ENCODE assay signal across 11 cellular contexts in the genomic region with DNA sequence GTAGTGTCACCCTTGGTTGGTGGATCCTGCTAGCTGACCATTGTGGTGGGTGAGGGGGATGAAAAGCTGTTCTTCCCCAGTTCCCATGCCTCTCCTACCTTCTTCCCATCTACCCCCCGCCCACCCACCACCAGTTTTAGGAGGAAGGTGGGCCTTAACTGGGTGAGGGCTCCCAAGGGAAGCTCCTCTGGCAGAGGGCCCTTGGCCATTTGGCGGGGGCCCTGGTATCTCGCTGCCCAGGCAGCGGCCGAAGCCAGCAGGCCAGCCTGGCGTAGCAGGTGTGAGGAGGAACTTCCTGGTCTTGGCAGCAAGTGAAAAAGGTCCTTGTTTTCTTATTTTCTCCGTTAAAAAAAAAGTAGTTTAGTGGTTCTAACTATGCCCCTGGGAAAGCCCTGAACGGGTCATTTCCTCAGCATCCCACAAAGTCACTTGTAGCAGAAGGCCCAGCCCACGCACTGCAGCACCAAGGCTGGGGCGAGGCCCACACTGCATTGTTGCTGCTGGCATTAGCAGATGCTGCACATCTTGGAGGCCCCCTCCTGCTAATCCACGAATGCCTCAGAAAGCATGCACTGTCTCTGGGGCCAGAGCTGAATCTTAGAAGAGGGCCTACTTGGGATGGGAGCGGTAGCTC.
A peak's percentile ranks its signal among the peaks of the same experiment; 100 is the strongest.
DNase-seq lines count a peak whose midpoint lies in the region; ATAC-seq and TF ChIP-seq lines count a peak whose summit lies in the region.
"Had no signal": no experiment of that assay in that cellular context is flagged by ENCODE, and none has a peak within 500 bp of the region (broad histone marks: within the 10 kb centered on the region; RNA-seq: fewer than 3 reads in every experiment).

No MANE protein-coding gene starts in this region.

- H3K9ac ChIP-seq in adipocyte (ENCODE audit: low read length) = no peak overlapping the region

- CTCF ChIA-PET in naive thymus-derived CD4-positive, alpha-beta T cell (lab: Charles Lee) = interaction anchor here (0.6 kb wide), 1 partner anchor 260 kb away, joined by 3 read pairs; no protein-coding TSS in a partner anchor

- ATAC-seq in naive thymus-derived CD4-positive, alpha-beta T cell = no peak
- ATAC-seq in HG03521 (IDR thresholded peaks at IDR 0.05; ENCODE audit: unreplicated experiment) = no peak
- no peak for ATAC-seq in SK-N-SH treated with all-trans-retinoic acid at 6 μM for 48 hours
- ATAC-seq in GM21381 (IDR thresholded peaks at IDR 0.05; ENCODE audit: unreplicated experiment) = no peak

- peaks cover 55 to 88% (median 80%) of the 10 kb centered on the region in 7 donors for H3K4me1 Mint-ChIP-seq in naive thymus-derived CD4-positive, alpha-beta T cell

- H3K36me3 ChIP-seq in adipocyte (ENCODE audit: control insufficient read depth, insufficient read depth, low read length, severe bottlenecking) = no peaks in the 10 kb centered on the region
- no peaks in the 10 kb centered on the region for H3K36me3 ChIP-seq in naive thymus-derived CD4-positive, alpha-beta T cell (ENCODE audit: control insufficient read depth in 2 of 3, insufficient read depth in 3 of 3, low read length in 3 of 3)
- H3K36me3 ChIP-seq in thyroid gland = no peaks in the 10 kb centered on the region

- peaks cover 0 to 4% (median 0%) of the 10 kb centered on the region in 5 donors for H3K36me3 Mint-ChIP-seq in naive thymus-derived CD4-positive, alpha-beta T cell

- no peaks in the 10 kb centered on the region for H3K27me3 Mint-ChIP-seq in naive thymus-derived CD4-positive, alpha-beta T cell

- peaks cover 0 to 2% (median 0%) of the 10 kb centered on the region in 11 donors for H3K9me3 Mint-ChIP-seq in naive thymus-derived CD4-positive, alpha-beta T cell

- H3K27me3 ChIP-seq in adipocyte (replicated peaks; ENCODE audit: control insufficient read depth, insufficient read depth, low read length) (no peaks in the 10 kb centered on the region), thyroid gland (no peaks in the 10 kb centered on the region)
- H3K27me3 ChIP-seq in naive thymus-derived CD4-positive, alpha-beta T cell (ENCODE audit: control insufficient read depth in 2 of 2, insufficient read depth in 2 of 2, low read length in 2 of 2) = no peaks in the 10 kb centered on the region

- H3K4me3 ChIP-seq in adipocyte (ENCODE audit: low read length) = no peak overlapping the region
- H3K4me3 ChIP-seq in naive thymus-derived CD4-positive, alpha-beta T cell (ENCODE audit: low read length) = no peak overlapping the region
- no peak overlapping the region for H3K4me3 ChIP-seq in thyroid gland (replicated peaks in 1 of 3)
- H3K4me3 ChIP-seq: lung, SK-N-MC had no signal

- POLR2A ChIA-PET in naive thymus-derived CD4-positive, alpha-beta T cell (lab: Charles Lee) = no interaction called here

- no peak for TF ChIP-seq POLR2A in thyroid gland (IDR thresholded peaks at IDR 0.05)

- no peak overlapping the region for H3K27ac ChIP-seq in naive thymus-derived CD4-positive, alpha-beta T cell (ENCODE audit: low read depth, low read length)
- H3K27ac ChIP-seq in thyroid gland = peak overlapping the region in 2 of 3 donors; percentile 2 to 18
- H3K27ac ChIP-seq: SK-N-MC had no signal

- peak overlapping the region in 3 of 10 donors; percentile 18 to 38 (median 29) for H3K4me3 Mint-ChIP-seq in naive thymus-derived CD4-positive, alpha-beta T cell

- intact Hi-C loops in naive thymus-derived CD4-positive, alpha-beta T cell (cut with micrococcal nuclease) = loop anchor here in 1 of 2 donors (10.0 kb wide), 1 partner anchor 70 kb away; a partner anchor contains a TSS
- intact Hi-C loops in thyroid gland (cut with DNase I) = no loop called here

- H3K9me3 ChIP-seq in adipocyte (ENCODE audit: control insufficient read depth, low read length) (no peaks in the 10 kb centered on the region), thyroid gland (no peaks in the 10 kb centered on the region)
- H3K9me3 ChIP-seq in naive thymus-derived CD4-positive, alpha-beta T cell (ENCODE audit: control insufficient read depth in 2 of 3, low read length in 3 of 3) = no peaks in the 10 kb centered on the region

- 48 to 56% methylated on average over 12 of the region's 12 CpGs for WGBS in thyroid gland, 2 donors

- DNase-seq in stimulated activated CD4-positive, alpha-beta T cell treated with anti-CD3 and anti-CD28 coated beads, Interleukin-1b, Interleukin-23, amount 100 ng/mL, for 48 hours = peak; percentile 14
- no peak for DNase-seq in stimulated activated CD4-positive, alpha-beta T cell treated with anti-CD3 and anti-CD28 coated beads, Interleukin-4, amount 100 ng/mL, for 4 hours
- DNase-seq in adipocyte (ENCODE audit: low read depth) (peak; percentile 24), thyroid gland (peak; percentile 25 to 30)
- DNase-seq in naive thymus-derived CD4-positive, alpha-beta T cell = no peak
- DNase-seq: NCI-H524 treated with DMSO at 0.1 percent for 48 hours had no signal

- peaks cover 31% of the 10 kb centered on the region for H3K4me1 ChIP-seq in adipocyte (ENCODE audit: control insufficient read depth, insufficient read depth, low read length)
- H3K4me1 ChIP-seq in naive thymus-derived CD4-positive, alpha-beta T cell (ENCODE audit: control insufficient read depth in 2 of 2, insufficient read depth in 2 of 2, low read length in 2 of 2) = peaks cover 39 to 48% of the 10 kb centered on the region in 2 donors
- H3K4me1 ChIP-seq in thyroid gland = peaks cover 43 to 83% of the 10 kb centered on the region in 2 donors

- TF ChIP-seq CTCF in thyroid gland (IDR thresholded peaks at IDR 0.05) = no peak

- H3K27ac Mint-ChIP-seq in naive thymus-derived CD4-positive, alpha-beta T cell = peak overlapping the region in 7 of 9 donors; percentile 38 to 88 (median 57)

TF ChIP-seq in SK-N-SH treated with all-trans-retinoic acid at 6 μM for 48 hours, 23 proteins besides CTCF, POLR2A, EP300 and RAD21 (continues in another document):
- TF ChIP-seq ARNTL (CRISPR knock-in tag; IDR thresholded peaks at IDR 0.05; ENCODE audit: borderline replicate concordance, low read depth) (no peak), TOX (CRISPR knock-in tag; IDR thresholded peaks at IDR 0.05; ENCODE audit: borderline replicate concordance) (no peak), ZNF8 (CRISPR knock-in tag; IDR thresholded peaks at IDR 0.05) (no peak), ZNF70 (CRISPR knock-in tag; IDR thresholded peaks at IDR 0.05) (no peak), PPARA (CRISPR knock-in tag; IDR thresholded peaks at IDR 0.05; ENCODE audit: borderline replicate concordance) (no peak)
- TF ChIP-seq, protein P1, sequence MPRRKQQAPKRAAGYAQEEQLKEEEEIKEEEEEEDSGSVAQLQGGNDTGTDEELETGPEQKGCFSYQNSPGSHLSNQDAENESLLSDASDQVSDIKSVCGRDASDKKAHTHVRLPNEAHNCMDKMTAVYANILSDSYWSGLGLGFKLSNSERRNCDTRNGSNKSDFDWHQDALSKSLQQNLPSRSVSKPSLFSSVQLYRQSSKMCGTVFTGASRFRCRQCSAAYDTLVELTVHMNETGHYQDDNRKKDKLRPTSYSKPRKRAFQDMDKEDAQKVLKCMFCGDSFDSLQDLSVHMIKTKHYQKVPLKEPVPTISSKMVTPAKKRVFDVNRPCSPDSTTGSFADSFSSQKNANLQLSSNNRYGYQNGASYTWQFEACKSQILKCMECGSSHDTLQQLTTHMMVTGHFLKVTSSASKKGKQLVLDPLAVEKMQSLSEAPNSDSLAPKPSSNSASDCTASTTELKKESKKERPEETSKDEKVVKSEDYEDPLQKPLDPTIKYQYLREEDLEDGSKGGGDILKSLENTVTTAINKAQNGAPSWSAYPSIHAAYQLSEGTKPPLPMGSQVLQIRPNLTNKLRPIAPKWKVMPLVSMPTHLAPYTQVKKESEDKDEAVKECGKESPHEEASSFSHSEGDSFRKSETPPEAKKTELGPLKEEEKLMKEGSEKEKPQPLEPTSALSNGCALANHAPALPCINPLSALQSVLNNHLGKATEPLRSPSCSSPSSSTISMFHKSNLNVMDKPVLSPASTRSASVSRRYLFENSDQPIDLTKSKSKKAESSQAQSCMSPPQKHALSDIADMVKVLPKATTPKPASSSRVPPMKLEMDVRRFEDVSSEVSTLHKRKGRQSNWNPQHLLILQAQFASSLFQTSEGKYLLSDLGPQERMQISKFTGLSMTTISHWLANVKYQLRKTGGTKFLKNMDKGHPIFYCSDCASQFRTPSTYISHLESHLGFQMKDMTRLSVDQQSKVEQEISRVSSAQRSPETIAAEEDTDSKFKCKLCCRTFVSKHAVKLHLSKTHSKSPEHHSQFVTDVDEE (CRISPR knock-in tag; IDR thresholded peaks at IDR 0.05) = no peak
- TF ChIP-seq, protein P2, sequence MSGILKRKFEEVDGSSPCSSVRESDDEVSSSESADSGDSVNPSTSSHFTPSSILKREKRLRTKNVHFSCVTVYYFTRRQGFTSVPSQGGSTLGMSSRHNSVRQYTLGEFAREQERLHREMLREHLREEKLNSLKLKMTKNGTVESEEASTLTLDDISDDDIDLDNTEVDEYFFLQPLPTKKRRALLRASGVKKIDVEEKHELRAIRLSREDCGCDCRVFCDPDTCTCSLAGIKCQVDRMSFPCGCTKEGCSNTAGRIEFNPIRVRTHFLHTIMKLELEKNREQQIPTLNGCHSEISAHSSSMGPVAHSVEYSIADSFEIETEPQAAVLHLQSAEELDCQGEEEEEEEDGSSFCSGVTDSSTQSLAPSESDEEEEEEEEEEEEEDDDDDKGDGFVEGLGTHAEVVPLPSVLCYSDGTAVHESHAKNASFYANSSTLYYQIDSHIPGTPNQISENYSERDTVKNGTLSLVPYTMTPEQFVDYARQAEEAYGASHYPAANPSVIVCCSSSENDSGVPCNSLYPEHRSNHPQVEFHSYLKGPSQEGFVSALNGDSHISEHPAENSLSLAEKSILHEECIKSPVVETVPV (CRISPR knock-in tag; IDR thresholded peaks at IDR 0.05) = no peak
- TF ChIP-seq, protein P3, sequence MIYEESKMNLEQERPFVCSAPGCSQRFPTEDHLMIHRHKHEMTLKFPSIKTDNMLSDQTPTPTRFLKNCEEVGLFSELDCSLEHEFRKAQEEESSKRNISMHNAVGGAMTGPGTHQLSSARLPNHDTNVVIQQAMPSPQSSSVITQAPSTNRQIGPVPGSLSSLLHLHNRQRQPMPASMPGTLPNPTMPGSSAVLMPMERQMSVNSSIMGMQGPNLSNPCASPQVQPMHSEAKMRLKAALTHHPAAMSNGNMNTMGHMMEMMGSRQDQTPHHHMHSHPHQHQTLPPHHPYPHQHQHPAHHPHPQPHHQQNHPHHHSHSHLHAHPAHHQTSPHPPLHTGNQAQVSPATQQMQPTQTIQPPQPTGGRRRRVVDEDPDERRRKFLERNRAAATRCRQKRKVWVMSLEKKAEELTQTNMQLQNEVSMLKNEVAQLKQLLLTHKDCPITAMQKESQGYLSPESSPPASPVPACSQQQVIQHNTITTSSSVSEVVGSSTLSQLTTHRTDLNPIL (CRISPR knock-in tag; IDR thresholded peaks at IDR 0.05; ENCODE audit: low read depth) = no peak

Comparison
In these comparisons a context has a peak if more than half of its experiments do, and no peak if none do; other contexts are left out.
1. DNase-seq: peak in stimulated activated CD4-positive, alpha-beta T cell treated with anti-CD3 and anti-CD28 coated beads, Interleukin-1b, Interleukin-23, amount 100 ng/mL, for 48 hours (single experiment), adipocyte (single experiment) and thyroid gland (2 of 2); none in stimulated activated CD4-positive, alpha-beta T cell treated with anti-CD3 and anti-CD28 coated beads, Interleukin-4, amount 100 ng/mL, for 4 hours (0 of 2) and naive thymus-derived CD4-positive, alpha-beta T cell (0 of 9).